In genomic region chr19:10764340-10764894, GRCh38 we compare ENCODE assay signal across 1 cellular context.
TF ChIP-seq lines count a peak whose summit lies in the region.

No MANE protein-coding gene starts in this region.

TF ChIP-seq in liver, 16 proteins besides CTCF, POLR2A, EP300 and RAD21 (continued from another document):
- TF ChIP-seq ZBTB33 (IDR thresholded peaks at IDR 0.05) (no peak), JUND (IDR thresholded peaks at IDR 0.05) (peak; percentile 52 to 56), HNF4A (conservative IDR thresholded peaks at IDR 0.05) (peak; percentile 73 to 79), FOXA2 (IDR thresholded peaks at IDR 0.05) (peak; percentile 23), ATF3 (IDR thresholded peaks at IDR 0.05) (no peak), NR2F2 (IDR thresholded peaks at IDR 0.05) (peak; percentile 78), GABPA (IDR thresholded peaks at IDR 0.05 in 1 of 2, conservative IDR thresholded peaks at IDR 0.05 in 1 of 2) (no peak)
